1 cellular context compared by ENCODE assay signal in the genomic region with DNA sequence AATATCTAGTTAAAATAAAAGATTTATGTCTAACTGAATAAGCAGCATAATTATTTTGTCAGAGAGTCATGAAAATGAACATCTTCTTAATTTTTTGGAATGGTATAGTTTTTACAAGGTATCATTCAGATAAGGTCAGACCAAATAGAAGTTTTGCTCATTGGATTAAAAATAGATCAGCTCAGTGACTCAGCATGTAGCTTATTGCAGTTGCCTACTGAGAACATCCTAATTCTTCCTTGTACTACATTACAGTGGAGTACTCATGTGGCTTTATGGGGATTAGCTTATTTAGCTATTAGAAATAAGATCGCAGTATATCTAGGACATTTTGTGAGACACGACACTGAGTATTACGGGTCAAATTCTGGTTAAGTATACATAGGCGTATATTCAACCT.
A peak's percentile ranks its signal among the peaks of the same experiment; 100 is the strongest.
TF ChIP-seq lines count a peak whose summit lies in the region.

No MANE protein-coding gene starts in this region.

TF ChIP-seq in K562, 482 proteins besides CTCF, POLR2A, EP300 and RAD21:
- peak; percentile 32; the same call in 1 of the 2 replicates for TF ChIP-seq MEF2A (IDR thresholded peaks at IDR 0.05; ENCODE audit: control insufficient read depth, low read depth, low read length)
- TF ChIP-seq MEF2D (tag; conservative IDR thresholded peaks at IDR 0.05; ENCODE audit: low read depth): peak; percentile 57; the same call in 1 of the 2 replicates
- peak; percentile 40; the same call in 1 of the 2 replicates for TF ChIP-seq MAFK (IDR thresholded peaks at IDR 0.05; ENCODE audit: low read length)
- peak; percentile 72 for TF ChIP-seq C11orf30 (IDR thresholded peaks at IDR 0.05; ENCODE audit: low read depth)
- peak; percentile 70 for TF ChIP-seq MAFG (tag; conservative IDR thresholded peaks at IDR 0.05)
- TF ChIP-seq ZNF316 (IDR thresholded peaks at IDR 0.05): peak; percentile 21; the same call in 1 of the 2 replicates
- TF ChIP-seq NFE2 (IDR thresholded peaks at IDR 0.05; ENCODE audit: low read depth): peak; percentile 84
- TF ChIP-seq MAFF (IDR thresholded peaks at IDR 0.05; ENCODE audit: low read length): peak; percentile 45; the same call in 1 of the 2 replicates
- TF ChIP-seq, protein P1, sequence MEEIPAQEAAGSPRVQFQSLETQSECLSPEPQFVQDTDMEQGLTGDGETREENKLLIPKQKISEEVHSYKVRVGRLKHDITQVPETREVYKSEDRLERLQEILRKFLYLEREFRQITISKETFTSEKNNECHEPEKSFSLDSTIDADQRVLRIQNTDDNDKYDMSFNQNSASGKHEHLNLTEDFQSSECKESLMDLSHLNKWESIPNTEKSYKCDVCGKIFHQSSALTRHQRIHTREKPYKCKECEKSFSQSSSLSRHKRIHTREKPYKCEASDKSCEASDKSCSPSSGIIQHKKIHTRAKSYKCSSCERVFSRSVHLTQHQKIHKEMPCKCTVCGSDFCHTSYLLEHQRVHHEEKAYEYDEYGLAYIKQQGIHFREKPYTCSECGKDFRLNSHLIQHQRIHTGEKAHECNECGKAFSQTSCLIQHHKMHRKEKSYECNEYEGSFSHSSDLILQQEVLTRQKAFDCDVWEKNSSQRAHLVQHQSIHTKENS (CRISPR knock-in tag; IDR thresholded peaks at IDR 0.05): no peak
- TF ChIP-seq PRPF4 (IDR thresholded peaks at IDR 0.05; ENCODE audit: insufficient read depth, low read depth, low read length, poor library complexity, severe bottlenecking): no peak
- TF ChIP-seq TFAM (CRISPR knock-in tag; conservative IDR thresholded peaks at IDR 0.05): no peak
- TF ChIP-seq CBX8 (IDR thresholded peaks at IDR 0.05; ENCODE audit: borderline replicate concordance, extremely low read depth, low read depth, low read length, poor library complexity, severe bottlenecking): no peak
- no peak for TF ChIP-seq ATF2 (CRISPR knock-in tag; IDR thresholded peaks at IDR 0.05)
TF ChIP-seq in K562: peak in this region for 8.
